20 cellular contexts compared by ENCODE assay signal in the genomic region with DNA sequence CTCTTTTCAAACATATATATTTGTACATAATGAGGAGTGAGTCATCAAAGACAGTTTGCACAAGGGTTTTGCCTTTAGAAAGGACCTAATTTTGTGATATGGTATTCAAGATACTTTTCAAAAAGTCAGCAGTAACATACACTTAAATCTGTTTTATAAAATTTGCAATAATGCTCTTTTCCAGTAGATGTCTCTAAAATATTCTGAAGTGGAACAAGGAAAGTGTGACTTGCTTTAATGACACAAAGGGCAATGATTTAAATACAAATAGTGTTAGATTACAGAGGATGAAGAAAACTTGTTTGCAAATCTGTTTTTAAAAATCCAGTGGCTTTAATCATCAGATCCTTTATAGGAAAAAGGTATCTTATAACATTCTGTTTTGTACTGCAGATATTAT. TPM values are rescaled to one million over a fixed set of nuclear protein-coding genes. Genes with fewer than 3 reads are reported as not detected.
DNase-seq lines count a peak whose midpoint lies in the region; ATAC-seq, FAIRE-seq and TF ChIP-seq lines count a peak whose summit lies in the region.
"Had no signal": no experiment of that assay in that cellular context is flagged by ENCODE, and none has a peak within 500 bp of the region (broad histone marks: within the 10 kb centered on the region; RNA-seq: fewer than 3 reads in every experiment).

No MANE protein-coding gene starts in this region.

- H3K27ac ChIP-seq in A673 (ENCODE audit: low read depth, low read length, poor library complexity, severe bottlenecking) (no peak overlapping the region), OCI-LY1 (ENCODE audit: low read depth, low read length, poor library complexity, severe bottlenecking) (no peak overlapping the region), neural progenitor cell (no peak overlapping the region), heart right ventricle (no peak overlapping the region)
- H3K27ac ChIP-seq: upper lobe of left lung had no signal

- H3F3A ChIP-seq in OCI-LY1 (ENCODE audit: insufficient read depth, low read length) (no peaks in the 10 kb centered on the region), neural progenitor cell (ENCODE audit: low read depth) (no peaks in the 10 kb centered on the region)

- H3K4me1 ChIP-seq in A673 (ENCODE audit: insufficient read depth, low read length, poor library complexity, severe bottlenecking): no peaks in the 10 kb centered on the region
- peaks cover 3% of the 10 kb centered on the region for H3K4me1 ChIP-seq in OCI-LY1 (ENCODE audit: insufficient read depth, low read length, severe bottlenecking)
- H3K4me1 ChIP-seq in neural progenitor cell: no peaks in the 10 kb centered on the region
- H3K4me1 ChIP-seq in heart right ventricle: no peaks in the 10 kb centered on the region
- H3K4me1 ChIP-seq: upper lobe of left lung had no signal

- POLR2A ChIA-PET in A673 (lab: Charles Lee; ENCODE audit: low non-redundant PET): no interaction called here
- POLR2A ChIA-PET in T-cell (lab: Charles Lee): interaction anchor here in 1 of 2 donors (0.6 kb wide), 1 partner anchor 656 kb away, joined by 3 read pairs; no protein-coding TSS in a partner anchor

- H3K4me3 Mint-ChIP-seq in neural progenitor cell (no peak overlapping the region), T-cell (no peak overlapping the region)
- H3K4me3 Mint-ChIP-seq: activated B cell treated with CpG ODN at 0.5 μM for 24 hours, B cell had no signal

- no TSS peak for BruUV-seq in A673 (replicated peaks; lab: Mats Ljungman, UMichigan)

- H3K4me1 Mint-ChIP-seq in neural progenitor cell: no peaks in the 10 kb centered on the region
- no peaks in the 10 kb centered on the region for H3K4me1 Mint-ChIP-seq in T-cell
- H3K4me1 Mint-ChIP-seq: activated B cell treated with CpG ODN at 0.5 μM for 24 hours, B cell had no signal

- H3K9me3 ChIP-seq in A673 (ENCODE audit: low read depth, low read length, poor library complexity, severe bottlenecking) (no peaks in the 10 kb centered on the region), OCI-LY1 (ENCODE audit: low read length) (no peaks in the 10 kb centered on the region), neural progenitor cell (ENCODE audit: low read depth) (no peaks in the 10 kb centered on the region), heart right ventricle (no peaks in the 10 kb centered on the region)
- H3K9me3 ChIP-seq: upper lobe of left lung had no signal

- no peak overlapping the region for H3K9ac ChIP-seq in OCI-LY1 (ENCODE audit: low read length)
- H3K9ac ChIP-seq in neural progenitor cell: no peak overlapping the region

- H3K27me3 ChIP-seq in A673 (replicated peaks; ENCODE audit: insufficient read depth, low read depth, low read length, poor library complexity) (no peaks in the 10 kb centered on the region), OCI-LY1 (ENCODE audit: insufficient read depth, low read length) (no peaks in the 10 kb centered on the region), neural progenitor cell (no peaks in the 10 kb centered on the region), heart right ventricle (no peaks in the 10 kb centered on the region)
- H3K27me3 ChIP-seq: upper lobe of left lung had no signal

- H2AFZ ChIP-seq in OCI-LY1 (ENCODE audit: low read length): no peak overlapping the region
- H2AFZ ChIP-seq in neural progenitor cell (replicated peaks): no peak overlapping the region

- H3K4me2 ChIP-seq in OCI-LY1 (ENCODE audit: low read length) (no peak overlapping the region), neural progenitor cell (no peak overlapping the region)

- peak; percentile 18; the same call in 1 of the 2 replicates for TF ChIP-seq CTCF in A673 (conservative IDR thresholded peaks at IDR 0.05; ENCODE audit: low read depth, low read length)
- TF ChIP-seq CTCF in GM12873 (IDR thresholded peaks at IDR 0.05; ENCODE audit: insufficient read depth, low read depth, low read length, missing control alignments): peak; percentile 3
- peak; percentile 33; the same call in 1 of the 2 replicates for TF ChIP-seq CTCF in OCI-LY1 (IDR thresholded peaks at IDR 0.05; ENCODE audit: low read length)
- no peak for TF ChIP-seq CTCF in neural progenitor cell (IDR thresholded peaks at IDR 0.05)
- TF ChIP-seq CTCF in heart right ventricle (IDR thresholded peaks at IDR 0.05): no peak

- no peaks in the 10 kb centered on the region for H3K36me3 ChIP-seq in A673 (ENCODE audit: insufficient read depth, low read length, poor library complexity, severe bottlenecking)
- H3K36me3 ChIP-seq in OCI-LY1 (ENCODE audit: insufficient read depth, low read length): no peaks in the 10 kb centered on the region
- no peaks in the 10 kb centered on the region for H3K36me3 ChIP-seq in neural progenitor cell
- H3K36me3 ChIP-seq in heart right ventricle: no peaks in the 10 kb centered on the region
- H3K36me3 ChIP-seq: upper lobe of left lung had no signal

- no peaks in the 10 kb centered on the region for H3K27me3 Mint-ChIP-seq in neural progenitor cell (ENCODE audit: insufficient read depth, low read depth)
- peaks cover 0 to 1% of the 10 kb centered on the region in 2 donors for H3K27me3 Mint-ChIP-seq in T-cell
- H3K27me3 Mint-ChIP-seq: activated B cell treated with CpG ODN at 0.5 μM for 24 hours, B cell had no signal

- FAIRE-seq in frontal cortex (lab: Jason Lieb, UNC): peak; percentile 81

- no peak overlapping the region for H3K27ac Mint-ChIP-seq in neural progenitor cell
- H3K27ac Mint-ChIP-seq in T-cell: no peak overlapping the region
- H3K27ac Mint-ChIP-seq: activated B cell treated with CpG ODN at 0.5 μM for 24 hours, B cell had no signal

- H4K20me1 ChIP-seq in OCI-LY1 (ENCODE audit: insufficient read depth, low read length): no peaks in the 10 kb centered on the region
- H4K20me1 ChIP-seq in neural progenitor cell (ENCODE audit: low read depth): no peaks in the 10 kb centered on the region

- H3K9me2 ChIP-seq in OCI-LY1 (ENCODE audit: low read depth, low read length): no peaks in the 10 kb centered on the region

- H3K36me3 Mint-ChIP-seq in neural progenitor cell: peaks cover 21% of the 10 kb centered on the region
- no peaks in the 10 kb centered on the region for H3K36me3 Mint-ChIP-seq in T-cell

- DNase-seq in A673 (ENCODE audit: low spot score) (peak; percentile 1), frontal cortex (ENCODE audit: low spot score in 2 of 2) (no peak), neural progenitor cell (ENCODE audit: low spot score) (no peak), heart right ventricle (no peak), T-cell (no peak), NCI-H187 (lab: John Stamatoyannopoulos, UW) (no peak)
- DNase-seq: activated B cell treated with CpG ODN at 0.5 μM for 24 hours; activated effector memory CD4-positive, alpha-beta T cell treated with anti-CD3 and anti-CD28 coated beads, Interleukin-2, amount 50 U/mL, for 16 hours; aorta; cortex of kidney; head of caudate nucleus; IMR-90; NCI-H2029 treated with DMSO at 0.1 percent for 48 hours; occipital lobe; upper lobe of left lung had no signal

- H3K79me2 ChIP-seq in OCI-LY1 (ENCODE audit: insufficient read depth, low read length): no peaks in the 10 kb centered on the region
- no peaks in the 10 kb centered on the region for H3K79me2 ChIP-seq in neural progenitor cell (ENCODE audit: low read depth)

- CTCF ChIA-PET in A673 (lab: Charles Lee): no interaction called here
- CTCF ChIA-PET in T-cell (lab: Charles Lee): interaction anchor here in 1 of 2 donors (0.6 kb wide), 2 partner anchors 12 to 739 kb away, joined by 3 to 4 read pairs; no protein-coding TSS in a partner anchor

- intact Hi-C loops in A673 (cut with micrococcal nuclease; ENCODE audit: unreplicated experiment): no loop called here
- intact Hi-C loops in heart right ventricle (cut with DNase I): no loop called here

- ATAC-seq in heart right ventricle (no peak), T-cell (replicated peaks in 1 of 4) (no peak)

- H3K9me3 Mint-ChIP-seq in neural progenitor cell: peaks cover 4% of the 10 kb centered on the region
- H3K9me3 Mint-ChIP-seq in T-cell: no peaks in the 10 kb centered on the region
- H3K9me3 Mint-ChIP-seq: activated B cell treated with CpG ODN at 0.5 μM for 24 hours had no signal

- H3K4me3 ChIP-seq in A673 (ENCODE audit: low read depth, low read length, poor library complexity, severe bottlenecking) (no peak overlapping the region), OCI-LY1 (ENCODE audit: low read depth, low read length, poor library complexity, severe bottlenecking) (no peak overlapping the region), neural progenitor cell (no peak overlapping the region), heart right ventricle (no peak overlapping the region)
- H3K4me3 ChIP-seq: upper lobe of left lung had no signal

RNA-seq across cellular contexts. Expression of a gene that starts 20.0 kb away (rescaled TPM):
- 0.11 and 0.28 TPM in 2 replicates for total RNA-seq in A673 (2021)
- 2.4 TPM for total RNA-seq in frontal cortex
- total RNA-seq in neural progenitor cell (ENCODE audit: low replicate concordance): 0.37 TPM in 2 replicates
- total RNA-seq in heart right ventricle: 1 to 10 TPM in 7 of 10 donors, under 1 TPM in 3; 0.20 to 3.9 (median 2.3) TPM
- polyA plus RNA-seq in heart right ventricle: 1 to 10 TPM in 1 of 2 donors, under 1 TPM in 1; 0.80 to 2.8 TPM
- total RNA-seq in T-cell: under 1 TPM; 0.16 to 0.61 (median 0.30) TPM
- total RNA-seq: activated CD8-positive, alpha-beta memory T cell treated with anti-CD3 and anti-CD28 coated beads for 36 hours; epithelial cell of proximal tubule; IMR-90 had no signal
- polyA plus RNA-seq: IMR-90 had no signal

Comparison
In these comparisons a context has a peak if more than half of its experiments do, and no peak if none do; other contexts are left out.
1. CTCF ChIP-seq: peak in A673 (single experiment), GM12873 (single experiment) and OCI-LY1 (single experiment); none in neural progenitor cell (single experiment) and heart right ventricle (0 of 9).